10 cellular contexts compared by ENCODE assay signal in genomic region chr20:63501818-63502670, GRCh38. TPM values are rescaled to one million over a fixed set of nuclear protein-coding genes. Genes with fewer than 3 reads are reported as not detected.
DNase-seq lines count a peak whose midpoint lies in the region; ATAC-seq, FAIRE-seq and TF ChIP-seq lines count a peak whose summit lies in the region.
"Had no signal": no experiment of that assay in that cellular context is flagged by ENCODE, and none has a peak within 500 bp of the region (broad histone marks: within the 10 kb centered on the region; RNA-seq: fewer than 3 reads in every experiment).

No MANE protein-coding gene starts in this region.

- no peak overlapping the region for H3K4me3 ChIP-seq in SK-N-SH (ENCODE audit: low read depth in 2 of 2, low read length in 1 of 2)
- peak overlapping the region; percentile 70; the same call in 1 of the 2 replicates for H3K4me3 ChIP-seq in iPS-20b (ENCODE audit: low read length)

- no peaks in the 10 kb centered on the region for H3K79me2 ChIP-seq in SK-N-SH (ENCODE audit: insufficient read depth)

- peak; percentile 94 for DNase-seq in D721Med (ENCODE audit: insufficient read length, low spot score)
- DNase-seq in NCI-H1417 (lab: John Stamatoyannopoulos, UW), result peak; percentile 90 to 99 (median 98)
- peak; percentile 94 for DNase-seq in SK-N-SH
- no peak for DNase-seq in GF-D8 (lab: John Stamatoyannopoulos, UW)
- no peak for DNase-seq in midbrain (lab: John Stamatoyannopoulos, UW)
- no peak for DNase-seq in CD1c-positive myeloid dendritic cell (ENCODE audit: extremely low spot score)
- DNase-seq: activated CD8-positive, alpha-beta memory T cell treated with anti-CD3 and anti-CD28 coated beads, Interleukin-2, amount 10 ng/mL, durations not matched to agents 7 days and 5 days; naive thymus-derived CD8-positive, alpha-beta T cell had no signal

- H3K27ac ChIP-seq in SK-N-SH (ENCODE audit: low read depth in 2 of 2, low read length in 1 of 2) (peak overlapping the region in 1 of 2 experiments; percentile 92; a peak in 2 of 4 replicates), iPS-20b (ENCODE audit: low read length) (no peak overlapping the region)

- CTCF ChIA-PET in SK-N-SH (lab: Yijun Ruan, JAX), result interaction anchor here (0.7 to 2.6 kb wide), 8 partner anchors 17 to 193 kb away, joined by 3 to 11 read pairs (median 4); partner anchors contain the start of genes PPDPF and PTK6

- no peak for TF ChIP-seq CTCF in D721Med (IDR thresholded peaks at IDR 0.05; ENCODE audit: insufficient read depth, missing control alignments)
- TF ChIP-seq CTCF in SK-N-SH (IDR thresholded peaks at IDR 0.05), result no peak

- H3K9me3 ChIP-seq in SK-N-SH (no peaks in the 10 kb centered on the region), iPS-20b (ENCODE audit: insufficient read depth, low read depth, low read length) (no peaks in the 10 kb centered on the region)

- no peaks in the 10 kb centered on the region for H3K27me3 ChIP-seq in SK-N-SH (ENCODE audit: insufficient read depth)
- peaks cover 48% of the 10 kb centered on the region for H3K27me3 ChIP-seq in iPS-20b (ENCODE audit: insufficient read depth, low read length)

- H3K4me1 ChIP-seq in SK-N-SH (ENCODE audit: control insufficient read depth in 1 of 2, insufficient read depth in 2 of 2, low read depth in 1 of 2, low read length in 1 of 2), result peaks cover 0 to 37% of the 10 kb centered on the region in 2 experiments; a peak in 1 of 4 replicates
- H3K4me1 ChIP-seq in iPS-20b (ENCODE audit: insufficient read depth, low read length), result no peaks in the 10 kb centered on the region; the same call in 1 of the 2 replicates

- WGBS in SK-N-SH (ENCODE audit: low lambda C conversion rate), result 32% methylated on average over 6 of the region's 26 CpGs

- H3K9ac ChIP-seq in SK-N-SH (no peak overlapping the region), iPS-20b (ENCODE audit: low read depth, low read length) (peak overlapping the region; percentile 27; the same call in 1 of the 2 replicates)

- no peaks in the 10 kb centered on the region for H3K9me2 ChIP-seq in SK-N-SH

- ATAC-seq in GM18868 (IDR thresholded peaks at IDR 0.05; ENCODE audit: unreplicated experiment), result no peak
- ATAC-seq: activated CD8-positive, alpha-beta memory T cell treated with anti-CD3 and anti-CD28 coated beads, Interleukin-2, amount 10 ng/mL, durations not matched to agents 7 days and 5 days; naive thymus-derived CD8-positive, alpha-beta T cell had no signal

- no peak overlapping the region for H3K4me2 ChIP-seq in SK-N-SH

- no peak for TF ChIP-seq RAD21 in SK-N-SH (IDR thresholded peaks at IDR 0.05; ENCODE audit: low read length)

- peaks cover 7% of the 10 kb centered on the region for H3F3A ChIP-seq in SK-N-SH (replicated peaks; ENCODE audit: insufficient read depth)

- no peak for FAIRE-seq in D721Med (lab: Jason Lieb, UNC)

- H3K36me3 ChIP-seq in SK-N-SH (replicated peaks in 1 of 2; ENCODE audit: control insufficient read depth in 1 of 2, insufficient read depth in 2 of 2, low read length in 1 of 2), result no peaks in the 10 kb centered on the region
- no peaks in the 10 kb centered on the region for H3K36me3 ChIP-seq in iPS-20b (ENCODE audit: insufficient read depth, low read depth, low read length)

- TF ChIP-seq EP300 in SK-N-SH (IDR thresholded peaks at IDR 0.05; ENCODE audit: borderline replicate concordance in 1 of 2, low read depth in 1 of 2, low read length in 1 of 2), result no peak

- H4K20me1 ChIP-seq in SK-N-SH (ENCODE audit: insufficient read depth), result no peaks in the 10 kb centered on the region; the same call in 1 of the 2 replicates

- no peak overlapping the region for H2AFZ ChIP-seq in SK-N-SH (ENCODE audit: low read depth)

- POLR2A ChIA-PET in SK-N-SH (lab: Yijun Ruan, JAX), result interaction anchor here (0.6 to 1.7 kb wide), 8 partner anchors 17 to 102 kb away, joined by 3 to 8 read pairs (median 4); partner anchors contain the start of gene PPDPF

TF ChIP-seq in SK-N-SH, 30 proteins besides CTCF, POLR2A, EP300 and RAD21:
- TF ChIP-seq USF1 (IDR thresholded peaks at IDR 0.05; ENCODE audit: borderline replicate concordance, low read depth), result no peak
- no peak for TF ChIP-seq GABPA (IDR thresholded peaks at IDR 0.05; ENCODE audit: low read depth)
- no peak for TF ChIP-seq FOXJ3 (CRISPR knock-in tag; IDR thresholded peaks at IDR 0.05)
- TF ChIP-seq PBX3 (IDR thresholded peaks at IDR 0.05), result no peak
- TF ChIP-seq RFX5 (IDR thresholded peaks at IDR 0.05; ENCODE audit: low read length), result no peak; the same call in 1 of the 2 replicates
- no peak for TF ChIP-seq TEAD4 (IDR thresholded peaks at IDR 0.05; ENCODE audit: borderline replicate concordance, insufficient read depth)
- no peak for TF ChIP-seq TCF12 (IDR thresholded peaks at IDR 0.05)
- TF ChIP-seq GATA2 (CRISPR knock-in tag; IDR thresholded peaks at IDR 0.05), result no peak
- no peak for TF ChIP-seq FOXM1 (IDR thresholded peaks at IDR 0.05; ENCODE audit: low read depth)
- no peak for TF ChIP-seq YY1 (IDR thresholded peaks at IDR 0.05; ENCODE audit: low read depth)
- no peak for TF ChIP-seq USF2 (IDR thresholded peaks at IDR 0.05; ENCODE audit: borderline replicate concordance, low read depth, low read length)
- TF ChIP-seq FOSL2 (IDR thresholded peaks at IDR 0.05; ENCODE audit: borderline replicate concordance, low read depth), result no peak
- no peak for TF ChIP-seq JUND (IDR thresholded peaks at IDR 0.05)
- TF ChIP-seq EZH2phosphoT487 (IDR thresholded peaks at IDR 0.05; ENCODE audit: borderline replicate concordance, low read depth), result no peak
- TF ChIP-seq, protein P1, sequence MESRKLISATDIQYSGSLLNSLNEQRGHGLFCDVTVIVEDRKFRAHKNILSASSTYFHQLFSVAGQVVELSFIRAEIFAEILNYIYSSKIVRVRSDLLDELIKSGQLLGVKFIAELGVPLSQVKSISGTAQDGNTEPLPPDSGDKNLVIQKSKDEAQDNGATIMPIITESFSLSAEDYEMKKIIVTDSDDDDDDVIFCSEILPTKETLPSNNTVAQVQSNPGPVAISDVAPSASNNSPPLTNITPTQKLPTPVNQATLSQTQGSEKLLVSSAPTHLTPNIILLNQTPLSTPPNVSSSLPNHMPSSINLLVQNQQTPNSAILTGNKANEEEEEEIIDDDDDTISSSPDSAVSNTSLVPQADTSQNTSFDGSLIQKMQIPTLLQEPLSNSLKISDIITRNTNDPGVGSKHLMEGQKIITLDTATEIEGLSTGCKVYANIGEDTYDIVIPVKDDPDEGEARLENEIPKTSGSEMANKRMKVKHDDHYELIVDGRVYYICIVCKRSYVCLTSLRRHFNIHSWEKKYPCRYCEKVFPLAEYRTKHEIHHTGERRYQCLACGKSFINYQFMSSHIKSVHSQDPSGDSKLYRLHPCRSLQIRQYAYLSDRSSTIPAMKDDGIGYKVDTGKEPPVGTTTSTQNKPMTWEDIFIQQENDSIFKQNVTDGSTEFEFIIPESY (IDR thresholded peaks at IDR 0.05; ENCODE audit: borderline replicate concordance, low read depth), result no peak
- no peak for TF ChIP-seq ELF1 (IDR thresholded peaks at IDR 0.05)
- TF ChIP-seq RCOR1 (IDR thresholded peaks at IDR 0.05; ENCODE audit: low read length), result no peak
- TF ChIP-seq SMC3 (IDR thresholded peaks at IDR 0.05; ENCODE audit: low read depth, low read length), result no peak
- TF ChIP-seq TAF1 (IDR thresholded peaks at IDR 0.05; ENCODE audit: borderline replicate concordance, low read depth, low read length), result no peak
- TF ChIP-seq MEF2A (IDR thresholded peaks at IDR 0.05; ENCODE audit: borderline replicate concordance, low read depth), result no peak

RNA-seq across cellular contexts. Expression of gene EEF1A2, which starts 3.2 kb away (rescaled TPM):
- 9.2 and 16.5 TPM in 2 replicates for polyA plus RNA-seq in SK-N-SH (2012; rRNA removed)
- polyA plus RNA-seq in SK-N-SH (2012; cell fraction: cytosol; rRNA removed), result 14.3 and 20.1 TPM in 2 replicates
- polyA plus RNA-seq in SK-N-SH (2012; cell fraction: nucleus; rRNA removed), result 21.6 and 29.5 TPM in 2 replicates
- polyA plus RNA-seq: naive thymus-derived CD8-positive, alpha-beta T cell had no signal

RNA-seq across cellular contexts. Expression of gene PPDPF, which starts 18.5 kb away (rescaled TPM):
- polyA plus RNA-seq in SK-N-SH (2012; rRNA removed), result 20.0 and 71.4 TPM in 2 replicates
- 45.7 and 81.9 TPM in 2 replicates for polyA plus RNA-seq in SK-N-SH (2012; cell fraction: cytosol; rRNA removed)
- 48.9 and 78.6 TPM in 2 replicates for polyA plus RNA-seq in SK-N-SH (2012; cell fraction: nucleus; rRNA removed)

RNA-seq across cellular contexts. Expression of gene KCNQ2, which starts 29.6 kb away (rescaled TPM):
- polyA plus RNA-seq in SK-N-SH (2012; rRNA removed), result 3.9 and 8.3 TPM in 2 replicates
- polyA plus RNA-seq in SK-N-SH (2012; cell fraction: cytosol; rRNA removed), result 4.3 and 10.1 TPM in 2 replicates
- polyA plus RNA-seq in SK-N-SH (2012; cell fraction: nucleus; rRNA removed), result 4.0 and 7.9 TPM in 2 replicates
- polyA plus RNA-seq: naive thymus-derived CD8-positive, alpha-beta T cell had no signal

RNA-seq across cellular contexts. Expression of gene PTK6, which starts 35.1 kb away (rescaled TPM):
- 0.07 and 0.13 TPM in 2 replicates for polyA plus RNA-seq in SK-N-SH (2012; rRNA removed)
- polyA plus RNA-seq in SK-N-SH (2012; cell fraction: cytosol; rRNA removed), result 0.06 and 0.16 TPM in 2 replicates
- 0.26 and 0.27 TPM in 2 replicates for polyA plus RNA-seq in SK-N-SH (2012; cell fraction: nucleus; rRNA removed)

RNA-seq across cellular contexts. Expression of gene SRMS, which starts 45.5 kb away (rescaled TPM):
- polyA plus RNA-seq in SK-N-SH (2012; rRNA removed), result not detected in 2 replicates
- not detected in 2 replicates for polyA plus RNA-seq in SK-N-SH (2012; cell fraction: cytosol; rRNA removed)
- 0.05 TPM in 1 of 2 replicates, not detected in the other for polyA plus RNA-seq in SK-N-SH (2012; cell fraction: nucleus; rRNA removed)
- polyA plus RNA-seq: naive thymus-derived CD8-positive, alpha-beta T cell had no signal

Comparison
In these comparisons a context has a peak if more than half of its experiments do, and no peak if none do; other contexts are left out.
1. DNase-seq: peak in D721Med (single experiment), NCI-H1417 (3 of 3) and SK-N-SH (single experiment); none in GF-D8 (single experiment), midbrain (single experiment) and CD1c-positive myeloid dendritic cell (single experiment).